ENCODE assay signal across 31 cellular contexts in the genomic region with DNA sequence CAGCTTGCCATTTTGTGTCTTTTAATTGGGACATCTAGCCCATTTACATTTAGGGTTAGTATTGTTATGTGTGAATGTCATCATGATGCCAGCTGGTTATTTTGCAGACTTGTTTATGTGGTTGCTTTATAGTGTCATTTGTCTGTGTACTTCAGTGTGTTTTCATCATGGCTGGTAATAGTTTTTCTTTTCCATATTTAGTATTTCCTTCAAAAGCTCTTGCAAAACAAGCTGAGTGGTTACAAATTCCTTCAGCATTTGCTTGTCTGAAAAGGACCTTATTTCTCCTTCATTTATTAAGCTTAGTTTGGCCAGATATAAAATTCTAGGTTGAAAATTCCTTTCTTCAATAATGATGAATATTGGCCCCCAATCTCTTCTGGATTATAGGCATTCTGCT. TPM values are rescaled to one million over a fixed set of nuclear protein-coding genes. Genes with fewer than 3 reads are reported as not detected.
"Had no signal": no experiment of that assay in that cellular context is flagged by ENCODE, and none has a peak within 500 bp of the region (broad histone marks: within the 10 kb centered on the region; RNA-seq: fewer than 3 reads in every experiment).

No MANE protein-coding gene starts in this region.

- H3K4me1 ChIP-seq: body of pancreas, breast epithelium had no signal

- H3K4me3 ChIP-seq: body of pancreas, breast epithelium, PC-9 had no signal

- H3K27me3 ChIP-seq: body of pancreas, breast epithelium had no signal

- H3K9me3 ChIP-seq: body of pancreas, breast epithelium had no signal

- FAIRE-seq: astrocyte had no signal

- DNase-seq: activated B cell treated with CpG ODN at 0.5 μM for 24 hours; activated CD4-positive, alpha-beta memory T cell treated with anti-CD3 and anti-CD28 coated beads for 36 hours; activated CD4-positive, alpha-beta T cell treated with anti-CD3 and anti-CD28 coated beads for 4 hours; activated CD4-positive, alpha-beta T cell treated with anti-CD3 and anti-CD28 coated beads, Interleukin-2, amount 50 U/mL, for 1 hour; activated CD4-positive, CD25-positive, alpha-beta regulatory T cell treated with anti-CD3 and anti-CD28 coated beads, Interleukin-2, amount 50 U/mL, for 72 hours; activated CD8-positive, alpha-beta memory T cell treated with anti-CD3 and anti-CD28 coated beads, Interleukin-2, amount 50 U/mL, for 4 hours; activated naive CD4-positive, alpha-beta T cell treated with anti-CD3 and anti-CD28 coated beads, Interleukin-2, amount 50 U/mL, for 16 hours; activated naive CD8-positive, alpha-beta T cell treated with anti-CD3 and anti-CD28 coated beads for 36 hours; activated T-cell treated with anti-CD3 and anti-CD28 coated beads for 4 hours; activated T-cell treated with anti-CD3 and anti-CD28 coated beads, Interleukin-2, amount 50 U/mL, for 4 hours; body of pancreas; MM.1S; NCI-H1105; NCI-H1417 treated with DMSO at 0.1 percent for 48 hours; NCI-H1694; NCI-H1930; NCI-H2081 treated with DMSO at 0.1 percent for 48 hours; NCI-H345; NCI-H524 treated with DMSO at 0.1 percent for 48 hours; NK-92 treated with Interleukin-12 subunit alpha and Interleukin-12 subunit beta, amount 100 ng/mL, for 24 hours; PC-9; Right ventricle myocardium superior; SW 1271; T-helper 1 cell; T-helper 2 cell; T-helper 9 cell had no signal

- H3K36me3 ChIP-seq: breast epithelium had no signal

- H3K9ac ChIP-seq: KMS-11 had no signal

- H3K4me2 ChIP-seq: PC-9 had no signal

- H2AFZ ChIP-seq: PC-9 had no signal

- H3K27ac ChIP-seq: body of pancreas, breast epithelium, KMS-11, PC-9, VCaP had no signal

- ATAC-seq: activated T-cell treated with anti-CD3 and anti-CD28 coated beads, Interleukin-2, amount 50 U/mL, for 4 hours; body of pancreas had no signal

RNA-seq across cellular contexts. Expression of a gene that starts 28.5 kb away (rescaled TPM):
- total RNA-seq: NCI-H460, Right ventricle myocardium superior had no signal
